ENCODE assay signal across 1 cellular context in genomic region chr14:105068818-105069217, GRCh38.
A peak's percentile ranks its signal among the peaks of the same experiment; 100 is the strongest.
TF ChIP-seq lines count a peak whose summit lies in the region.

No MANE protein-coding gene starts in this region.

TF ChIP-seq in GM12878, 131 proteins besides CTCF, POLR2A, EP300 and RAD21:
- TF ChIP-seq CBX3 (IDR thresholded peaks at IDR 0.05; ENCODE audit: borderline replicate concordance, low read depth) (no peak), IKZF2 (IDR thresholded peaks at IDR 0.05) (peak; percentile 45 to 52), ZNF592 (IDR thresholded peaks at IDR 0.05) (no peak), POLR2AphosphoS5 (IDR thresholded peaks at IDR 0.05; ENCODE audit: low read length) (peak; percentile 52), ETV6 (conservative IDR thresholded peaks at IDR 0.05 in 1 of 2, IDR thresholded peaks at IDR 0.05 in 1 of 2; ENCODE audit: borderline replicate concordance in 1 of 2, low read depth in 1 of 2) (no peak), GATAD2B (conservative IDR thresholded peaks at IDR 0.05; ENCODE audit: low read depth) (0 out of 2 replicates have a peak, but pooled peaks have one; percentile 15), EED (IDR thresholded peaks at IDR 0.05; ENCODE audit: low read depth) (peak; percentile 64), CEBPZ (IDR thresholded peaks at IDR 0.05; ENCODE audit: low read depth, low read length) (no peak), MLLT1 (IDR thresholded peaks at IDR 0.05) (peak; percentile 54; the same call in 1 of the 2 replicates), YY1 (IDR thresholded peaks at IDR 0.05; ENCODE audit: low read depth, low read length) (peak; percentile 50; the same call in 1 of the 2 replicates), IKZF1 (conservative IDR thresholded peaks at IDR 0.05) (peak; percentile 36)
- TF ChIP-seq, protein P1, sequence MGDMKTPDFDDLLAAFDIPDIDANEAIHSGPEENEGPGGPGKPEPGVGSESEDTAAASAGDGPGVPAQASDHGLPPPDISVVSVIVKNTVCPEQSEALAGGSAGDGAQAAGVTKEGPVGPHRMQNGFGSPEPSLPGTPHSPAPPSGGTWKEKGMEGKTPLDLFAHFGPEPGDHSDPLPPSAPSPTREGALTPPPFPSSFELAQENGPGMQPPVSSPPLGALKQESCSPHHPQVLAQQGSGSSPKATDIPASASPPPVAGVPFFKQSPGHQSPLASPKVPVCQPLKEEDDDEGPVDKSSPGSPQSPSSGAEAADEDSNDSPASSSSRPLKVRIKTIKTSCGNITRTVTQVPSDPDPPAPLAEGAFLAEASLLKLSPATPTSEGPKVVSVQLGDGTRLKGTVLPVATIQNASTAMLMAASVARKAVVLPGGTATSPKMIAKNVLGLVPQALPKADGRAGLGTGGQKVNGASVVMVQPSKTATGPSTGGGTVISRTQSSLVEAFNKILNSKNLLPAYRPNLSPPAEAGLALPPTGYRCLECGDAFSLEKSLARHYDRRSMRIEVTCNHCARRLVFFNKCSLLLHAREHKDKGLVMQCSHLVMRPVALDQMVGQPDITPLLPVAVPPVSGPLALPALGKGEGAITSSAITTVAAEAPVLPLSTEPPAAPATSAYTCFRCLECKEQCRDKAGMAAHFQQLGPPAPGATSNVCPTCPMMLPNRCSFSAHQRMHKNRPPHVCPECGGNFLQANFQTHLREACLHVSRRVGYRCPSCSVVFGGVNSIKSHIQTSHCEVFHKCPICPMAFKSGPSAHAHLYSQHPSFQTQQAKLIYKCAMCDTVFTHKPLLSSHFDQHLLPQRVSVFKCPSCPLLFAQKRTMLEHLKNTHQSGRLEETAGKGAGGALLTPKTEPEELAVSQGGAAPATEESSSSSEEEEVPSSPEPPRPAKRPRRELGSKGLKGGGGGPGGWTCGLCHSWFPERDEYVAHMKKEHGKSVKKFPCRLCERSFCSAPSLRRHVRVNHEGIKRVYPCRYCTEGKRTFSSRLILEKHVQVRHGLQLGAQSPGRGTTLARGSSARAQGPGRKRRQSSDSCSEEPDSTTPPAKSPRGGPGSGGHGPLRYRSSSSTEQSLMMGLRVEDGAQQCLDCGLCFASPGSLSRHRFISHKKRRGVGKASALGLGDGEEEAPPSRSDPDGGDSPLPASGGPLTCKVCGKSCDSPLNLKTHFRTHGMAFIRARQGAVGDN (IDR thresholded peaks at IDR 0.05): peak; percentile 60
- TF ChIP-seq, protein P2, sequence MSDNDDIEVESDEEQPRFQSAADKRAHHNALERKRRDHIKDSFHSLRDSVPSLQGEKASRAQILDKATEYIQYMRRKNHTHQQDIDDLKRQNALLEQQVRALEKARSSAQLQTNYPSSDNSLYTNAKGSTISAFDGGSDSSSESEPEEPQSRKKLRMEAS (IDR thresholded peaks at IDR 0.05; ENCODE audit: low read depth, low read length): 0 out of 2 replicates have a peak, but pooled peaks have one; percentile 25
